Comparison of ENCODE assay signal across 8 cellular contexts in the genomic region with DNA sequence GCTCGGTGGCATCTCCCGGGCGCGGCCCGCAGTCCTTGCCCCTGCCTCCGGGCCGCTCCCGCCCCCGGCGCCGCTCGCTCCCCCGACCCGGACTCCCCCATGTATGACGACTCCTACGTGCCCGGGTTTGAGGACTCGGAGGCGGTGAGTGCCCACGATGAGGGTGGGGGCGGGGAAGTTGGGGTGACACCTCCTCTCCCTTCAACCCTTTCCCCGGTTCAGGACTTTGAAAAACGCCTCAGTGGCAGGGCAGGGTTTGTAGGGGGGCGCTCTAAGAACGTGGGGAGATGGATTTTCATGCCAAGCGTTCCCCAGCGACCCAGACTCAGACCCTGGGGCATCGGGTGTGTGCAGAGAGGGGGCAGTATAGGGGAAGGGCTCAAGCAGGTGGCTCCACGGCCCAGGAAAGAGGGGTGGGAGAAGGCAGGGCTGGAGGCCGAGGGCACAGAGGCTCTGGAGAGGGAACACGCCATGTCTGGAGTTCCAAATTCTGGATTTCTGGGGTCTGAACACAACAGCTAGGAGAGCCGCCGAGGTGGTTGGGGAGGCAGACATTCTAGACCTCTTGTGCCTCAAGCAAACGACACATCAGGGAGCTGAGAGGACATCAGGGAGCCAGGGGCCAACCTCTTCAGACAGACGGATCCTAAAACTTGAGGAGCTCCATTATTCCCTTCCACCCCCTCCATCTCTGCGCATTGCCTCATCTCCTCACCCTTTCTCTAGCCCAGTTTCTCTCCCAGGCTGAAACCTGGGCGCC. TPM values are rescaled to one million over a fixed set of nuclear protein-coding genes. Genes with fewer than 3 reads are reported as not detected.
A peak's percentile ranks its signal among the peaks of the same experiment; 100 is the strongest.
DNase-seq lines count a peak whose midpoint lies in the region; ATAC-seq, FAIRE-seq and TF ChIP-seq lines count a peak whose summit lies in the region.

No MANE protein-coding gene starts in this region.

- peaks cover 40% of the 10 kb centered on the region for H3K27me3 ChIP-seq in HUES64 (ENCODE audit: insufficient read depth, low read length)
- H3K27me3 ChIP-seq in keratinocyte (ENCODE audit: control insufficient read depth, extremely low read depth, insufficient read depth, low read length): no peaks in the 10 kb centered on the region

- peaks cover 15% of the 10 kb centered on the region for H3K27me3 Mint-ChIP-seq in activated naive CD4-positive, alpha-beta T cell treated with anti-CD3 and anti-CD28 coated beads for 36 hours (ENCODE audit: low read depth)

- 13% methylated on average over 32 of the region's 37 CpGs for WGBS in HUES64

- no peaks in the 10 kb centered on the region for H3K9me1 ChIP-seq in keratinocyte (ENCODE audit: control insufficient read depth, extremely low read depth, insufficient read depth, low read length)

- no peaks in the 10 kb centered on the region for H4K20me1 ChIP-seq in keratinocyte (ENCODE audit: control insufficient read depth, extremely low read depth, insufficient read depth, low read length)

- dilution Hi-C loops in keratinocyte (cut with MboI; ENCODE audit: extremely low pct_ligation_motif_present, low sequenced_read_pairs): no loop called here

- peak overlapping the region; percentile 68 for H3K4me2 ChIP-seq in keratinocyte (ENCODE audit: control insufficient read depth, extremely low read depth, insufficient read depth, low read depth, low read length)

- intact Hi-C loops in activated naive CD4-positive, alpha-beta T cell treated with anti-CD3 and anti-CD28 coated beads for 36 hours (cut with micrococcal nuclease): loop anchor here (1.0 to 2.0 kb wide), 4 partner anchors 33 to 158 kb away; a partner anchor contains a TSS

- FAIRE-seq in keratinocyte (lab: Jason Lieb, UNC) (no peak), GM12892 (lab: Jason Lieb, UNC) (no peak)

- CTCF ChIA-PET in activated naive CD4-positive, alpha-beta T cell treated with anti-CD3 and anti-CD28 coated beads for 36 hours (lab: Charles Lee): interaction anchor here (0.6 to 1.5 kb wide), 5 partner anchors 15 to 121 kb away, joined by 3 to 4 read pairs (median 3); a partner anchor contains a TSS

- H3K4me1 ChIP-seq in HUES64 (ENCODE audit: insufficient read depth, low read length) (peaks cover 23% of the 10 kb centered on the region), keratinocyte (ENCODE audit: control insufficient read depth, extremely low read depth, insufficient read depth, low read length) (peaks cover 15% of the 10 kb centered on the region)

- DNase-seq in CD1c-positive myeloid dendritic cell (ENCODE audit: extremely low spot score) (peak; percentile 19), keratinocyte (ENCODE audit: low read depth, low spot score) (no peak), GM12892 (ENCODE audit: insufficient read length) (no peak), NCI-H187 treated with DMSO at 0.1 percent for 48 hours (lab: John Stamatoyannopoulos, UW) (no peak)
- peak; percentile 69 for DNase-seq in activated naive CD4-positive, alpha-beta T cell treated with anti-CD3 and anti-CD28 coated beads for 36 hours
- no peak for DNase-seq in stimulated activated effector memory CD8-positive, alpha-beta T cell treated with anti-CD3 and anti-CD28 coated beads, Interleukin-12 subunit alpha, Interleukin-12 subunit beta, amount 100 ng/mL, for 72 hours (ENCODE audit: low spot score in 2 of 2)

- H3K27ac ChIP-seq in HUES64 (ENCODE audit: low read depth, low read length) (peak overlapping the region; percentile 17; the same call in 1 of the 2 replicates), keratinocyte (ENCODE audit: control insufficient read depth, insufficient read depth, low read length) (no peak overlapping the region)

- ATAC-seq in stimulated activated effector memory CD8-positive, alpha-beta T cell treated with anti-CD3 and anti-CD28 coated beads, Interleukin-12 subunit alpha, Interleukin-12 subunit beta, amount 100 ng/mL, for 72 hours: peak; percentile 1
- no peak for ATAC-seq in GM19035 (IDR thresholded peaks at IDR 0.05; ENCODE audit: unreplicated experiment)

- 0 out of 2 replicates have a peak overlapping the region, but pooled peaks have one; percentile 3 for H3K9ac ChIP-seq in HUES64 (ENCODE audit: low read depth, low read length)
- H3K9ac ChIP-seq in keratinocyte (ENCODE audit: control insufficient read depth, extremely low read depth, insufficient read depth, low read length): no peak overlapping the region

- H3K36me3 Mint-ChIP-seq in activated naive CD4-positive, alpha-beta T cell treated with anti-CD3 and anti-CD28 coated beads for 36 hours (ENCODE audit: low read depth): no peaks in the 10 kb centered on the region
- H3K36me3 Mint-ChIP-seq in stimulated activated effector memory CD8-positive, alpha-beta T cell treated with anti-CD3 and anti-CD28 coated beads, Interleukin-12 subunit alpha, Interleukin-12 subunit beta, amount 100 ng/mL, for 72 hours: peaks cover 5% of the 10 kb centered on the region

- H3K79me2 ChIP-seq in keratinocyte (ENCODE audit: control insufficient read depth, insufficient read depth, low read length): no peaks in the 10 kb centered on the region

- peak overlapping the region; percentile 73 for H3K4me3 ChIP-seq in HUES64 (ENCODE audit: low read length)
- H3K4me3 ChIP-seq in keratinocyte (ENCODE audit: control insufficient read depth in 2 of 3, extremely low read depth in 1 of 3, insufficient read depth in 2 of 3, low read depth in 1 of 3, low read length in 3 of 3): peak overlapping the region in 2 of 3 experiments; percentile 54 to 73

- no peaks in the 10 kb centered on the region for H3K9me3 Mint-ChIP-seq in activated naive CD4-positive, alpha-beta T cell treated with anti-CD3 and anti-CD28 coated beads for 36 hours
- no peaks in the 10 kb centered on the region for H3K9me3 Mint-ChIP-seq in stimulated activated effector memory CD8-positive, alpha-beta T cell treated with anti-CD3 and anti-CD28 coated beads, Interleukin-12 subunit alpha, Interleukin-12 subunit beta, amount 100 ng/mL, for 72 hours

- H2AFZ ChIP-seq in keratinocyte (ENCODE audit: control insufficient read depth, low read length): no peak overlapping the region

- no peaks in the 10 kb centered on the region for H3K9me3 ChIP-seq in HUES64 (ENCODE audit: insufficient read depth, low read depth, low read length)
- H3K9me3 ChIP-seq in keratinocyte (ENCODE audit: control insufficient read depth, low read depth, low read length): no peaks in the 10 kb centered on the region

- no peaks in the 10 kb centered on the region for H3K36me3 ChIP-seq in HUES64 (ENCODE audit: insufficient read depth, low read length)
- H3K36me3 ChIP-seq in keratinocyte (ENCODE audit: control insufficient read depth in 2 of 2, extremely low read depth in 1 of 2, insufficient read depth in 2 of 2, low read length in 2 of 2): peaks cover 0 to 2% of the 10 kb centered on the region in 2 experiments

- no peak for TF ChIP-seq CTCF in keratinocyte (optimal IDR thresholded peaks at IDR 0.05 in 1 of 3, IDR thresholded peaks at IDR 0.05 in 1 of 3, conservative IDR thresholded peaks at IDR 0.05 in 1 of 3; ENCODE audit: extremely low read depth in 1 of 3, insufficient read depth in 2 of 3, low read length in 3 of 3)

- H3K4me3 Mint-ChIP-seq in activated naive CD4-positive, alpha-beta T cell treated with anti-CD3 and anti-CD28 coated beads for 36 hours: peak overlapping the region; percentile 71
- H3K4me3 Mint-ChIP-seq in stimulated activated effector memory CD8-positive, alpha-beta T cell treated with anti-CD3 and anti-CD28 coated beads, Interleukin-12 subunit alpha, Interleukin-12 subunit beta, amount 100 ng/mL, for 72 hours: peak overlapping the region; percentile 91

- no peak for TF ChIP-seq POLR2A in GM12892 (IDR thresholded peaks at IDR 0.05; ENCODE audit: low read depth, low read length)

- no peak overlapping the region for H3K27ac Mint-ChIP-seq in activated naive CD4-positive, alpha-beta T cell treated with anti-CD3 and anti-CD28 coated beads for 36 hours
- no peak overlapping the region for H3K27ac Mint-ChIP-seq in stimulated activated effector memory CD8-positive, alpha-beta T cell treated with anti-CD3 and anti-CD28 coated beads, Interleukin-12 subunit alpha, Interleukin-12 subunit beta, amount 100 ng/mL, for 72 hours

- H3K4me1 Mint-ChIP-seq in activated naive CD4-positive, alpha-beta T cell treated with anti-CD3 and anti-CD28 coated beads for 36 hours (ENCODE audit: low read depth): peaks cover 23% of the 10 kb centered on the region
- peaks cover 72% of the 10 kb centered on the region for H3K4me1 Mint-ChIP-seq in stimulated activated effector memory CD8-positive, alpha-beta T cell treated with anti-CD3 and anti-CD28 coated beads, Interleukin-12 subunit alpha, Interleukin-12 subunit beta, amount 100 ng/mL, for 72 hours

RNA-seq across cellular contexts. Expression of a gene that starts 0.7 kb away (rescaled TPM):
- 16.3 TPM for polyA plus RNA-seq in HUES64 (2013, experiment 1 of 2)
- polyA plus RNA-seq in HUES64 (2013, experiment 2 of 2): 19.0 TPM
- total RNA-seq in activated naive CD4-positive, alpha-beta T cell treated with anti-CD3 and anti-CD28 coated beads for 36 hours: 10 to 100 TPM in 1 of 2 experiments, 1 to 10 TPM in 1; 9.5 to 10.0 TPM
- polyA plus RNA-seq in keratinocyte: 16.1 to 19.8 TPM (median 19.3 TPM) in 3 replicates
- 14.1 TPM for polyA plus RNA-seq in keratinocyte (2011; ENCODE audit: low read depth)
- 10.0 and 14.5 TPM in 2 replicates for polyA plus RNA-seq in keratinocyte (2011; cell fraction: cytosol; rRNA removed)
- 39.9 and 48.9 TPM in 2 replicates for polyA plus RNA-seq in keratinocyte (2011; cell fraction: nucleus; rRNA removed)
- 17.3 and 23.0 TPM in 2 replicates for polyA plus RNA-seq in keratinocyte (2012; ENCODE audit: low replicate concordance)
- 9.1 to 37.5 TPM (median 11.9 TPM) in 3 replicates for polyA minus RNA-seq in keratinocyte
- polyA minus RNA-seq in keratinocyte (2011; cell fraction: cytosol; rRNA and poly(A)+ RNA removed): 9.0 TPM
- polyA minus RNA-seq in keratinocyte (2011; cell fraction: nucleus; rRNA and poly(A)+ RNA removed): 9.5 and 11.2 TPM in 2 replicates
- polyA plus RNA-seq in GM12892 (2012; ENCODE audit: missing spikeins): 1.8 TPM

RNA-seq across cellular contexts. Expression of a gene that starts 30.1 kb away (rescaled TPM):
- 12.7 TPM for polyA plus RNA-seq in HUES64 (2013, experiment 1 of 2)
- polyA plus RNA-seq in HUES64 (2013, experiment 2 of 2): 20.4 TPM
- under 1 TPM; 0.05 to 0.15 TPM for total RNA-seq in activated naive CD4-positive, alpha-beta T cell treated with anti-CD3 and anti-CD28 coated beads for 36 hours
- polyA plus RNA-seq in keratinocyte: 11.9 to 22.8 TPM (median 13.2 TPM) in 3 replicates
- 3.7 TPM for polyA plus RNA-seq in keratinocyte (2011; ENCODE audit: low read depth)
- polyA plus RNA-seq in keratinocyte (2011; cell fraction: cytosol; rRNA removed): 6.5 and 8.2 TPM in 2 replicates
- polyA plus RNA-seq in keratinocyte (2011; cell fraction: nucleus; rRNA removed): 75.4 and 92.5 TPM in 2 replicates
- polyA plus RNA-seq in keratinocyte (2012; ENCODE audit: low replicate concordance): 10.8 and 11.2 TPM in 2 replicates
- polyA minus RNA-seq in keratinocyte: 22.8 to 33.8 TPM (median 32.9 TPM) in 3 replicates
- 19.2 TPM for polyA minus RNA-seq in keratinocyte (2011; cell fraction: cytosol; rRNA and poly(A)+ RNA removed)
- polyA minus RNA-seq in keratinocyte (2011; cell fraction: nucleus; rRNA and poly(A)+ RNA removed): 75.7 and 81.7 TPM in 2 replicates
- 0.38 TPM for polyA plus RNA-seq in GM12892 (2012; ENCODE audit: missing spikeins)

RNA-seq across cellular contexts. Expression of a gene that starts 33.0 kb away (rescaled TPM):
- 62.0 TPM for polyA plus RNA-seq in HUES64 (2013, experiment 1 of 2)
- polyA plus RNA-seq in HUES64 (2013, experiment 2 of 2): 57.4 TPM
- total RNA-seq in activated naive CD4-positive, alpha-beta T cell treated with anti-CD3 and anti-CD28 coated beads for 36 hours: 100 to 1,000 TPM; 115 to 125 TPM
- 36.9 to 64.6 TPM (median 57.8 TPM) in 3 replicates for polyA plus RNA-seq in keratinocyte
- 110 TPM for polyA plus RNA-seq in keratinocyte (2011; ENCODE audit: low read depth)
- polyA plus RNA-seq in keratinocyte (2011; cell fraction: cytosol; rRNA removed): 36.4 and 38.7 TPM in 2 replicates
- polyA plus RNA-seq in keratinocyte (2011; cell fraction: nucleus; rRNA removed): 98.9 and 125 TPM in 2 replicates
- 45.2 and 68.6 TPM in 2 replicates for polyA plus RNA-seq in keratinocyte (2012; ENCODE audit: low replicate concordance)
- 36.0 to 54.1 TPM (median 45.5 TPM) in 3 replicates for polyA minus RNA-seq in keratinocyte
- 18.0 TPM for polyA minus RNA-seq in keratinocyte (2011; cell fraction: cytosol; rRNA and poly(A)+ RNA removed)
- polyA minus RNA-seq in keratinocyte (2011; cell fraction: nucleus; rRNA and poly(A)+ RNA removed): 19.8 and 39.9 TPM in 2 replicates
- polyA plus RNA-seq in GM12892 (2012; ENCODE audit: missing spikeins): 67.1 TPM

RNA-seq across cellular contexts. Expression of a gene that starts 46.7 kb away (rescaled TPM):
- 10.6 TPM for polyA plus RNA-seq in HUES64 (2013, experiment 1 of 2)
- 9.4 TPM for polyA plus RNA-seq in HUES64 (2013, experiment 2 of 2)
- total RNA-seq in activated naive CD4-positive, alpha-beta T cell treated with anti-CD3 and anti-CD28 coated beads for 36 hours: 1 to 10 TPM; 6.8 to 7.4 TPM
- polyA plus RNA-seq in keratinocyte: 0.05 to 0.30 TPM (median 0.16 TPM) in 3 replicates
- polyA plus RNA-seq in keratinocyte (2011; ENCODE audit: low read depth): not detected
- polyA plus RNA-seq in keratinocyte (2011; cell fraction: cytosol; rRNA removed): 0.04 and 0.24 TPM in 2 replicates
- polyA plus RNA-seq in keratinocyte (2011; cell fraction: nucleus; rRNA removed): 0.31 and 0.67 TPM in 2 replicates
- polyA plus RNA-seq in keratinocyte (2012; ENCODE audit: low replicate concordance): 0.62 TPM in 1 of 2 replicates, not detected in the other
- polyA minus RNA-seq in keratinocyte: 0.23 to 0.35 TPM in 2 of 3 replicates, not detected in the other
- polyA minus RNA-seq in keratinocyte (2011; cell fraction: cytosol; rRNA and poly(A)+ RNA removed): not detected
- not detected in 2 replicates for polyA minus RNA-seq in keratinocyte (2011; cell fraction: nucleus; rRNA and poly(A)+ RNA removed)
- 4.0 TPM for polyA plus RNA-seq in GM12892 (2012; ENCODE audit: missing spikeins)

Comparison
In these comparisons a context has a peak if more than half of its experiments do, and no peak if none do; other contexts are left out.
1. DNase-seq: peak in CD1c-positive myeloid dendritic cell (single experiment) and activated naive CD4-positive, alpha-beta T cell treated with anti-CD3 and anti-CD28 coated beads for 36 hours (single experiment); none in keratinocyte (single experiment), stimulated activated effector memory CD8-positive, alpha-beta T cell treated with anti-CD3 and anti-CD28 coated beads, Interleukin-12 subunit alpha, Interleukin-12 subunit beta, amount 100 ng/mL, for 72 hours (0 of 2), GM12892 (single experiment) and NCI-H187 treated with DMSO at 0.1 percent for 48 hours (single experiment).